1 cellular context compared by ENCODE assay signal in the genomic region with DNA sequence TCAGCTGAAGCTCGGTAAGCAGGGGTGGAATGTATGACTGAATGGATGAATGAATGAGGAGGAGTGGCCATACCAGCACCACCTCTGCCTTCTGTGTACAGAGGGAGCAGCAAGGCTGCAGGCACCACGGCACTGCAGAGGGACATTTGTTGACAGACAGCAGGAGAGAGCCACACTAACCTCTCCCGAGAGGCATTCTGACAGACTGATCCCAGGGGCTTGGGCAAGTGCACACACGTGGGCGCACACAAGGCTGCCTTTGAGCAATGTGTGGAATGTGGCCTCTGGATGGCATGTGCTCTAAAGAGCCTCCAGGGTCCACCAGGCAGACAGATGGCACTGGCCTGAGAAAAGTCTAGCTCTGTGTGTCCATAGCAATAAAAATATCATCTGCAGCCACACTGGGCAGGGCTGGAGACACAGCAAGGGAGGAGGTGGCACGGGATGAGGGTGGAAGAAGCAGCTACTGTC.
A peak's percentile ranks its signal among the peaks of the same experiment; 100 is the strongest.
TF ChIP-seq lines count a peak whose summit lies in the region.

No MANE protein-coding gene starts in this region.

TF ChIP-seq in HepG2, 621 proteins besides CTCF, POLR2A, EP300 and RAD21 (continued from another document and continues in another):
- no peak for TF ChIP-seq HOMEZ (CRISPR knock-in tag; IDR thresholded peaks at IDR 0.05; ENCODE audit: low read depth)
- TF ChIP-seq ZNF670 (CRISPR knock-in tag; IDR thresholded peaks at IDR 0.05; ENCODE audit: borderline replicate concordance) = no peak
- no peak for TF ChIP-seq HDAC6 (IDR thresholded peaks at IDR 0.05; ENCODE audit: low read depth, low read length)
- TF ChIP-seq, protein P1, sequence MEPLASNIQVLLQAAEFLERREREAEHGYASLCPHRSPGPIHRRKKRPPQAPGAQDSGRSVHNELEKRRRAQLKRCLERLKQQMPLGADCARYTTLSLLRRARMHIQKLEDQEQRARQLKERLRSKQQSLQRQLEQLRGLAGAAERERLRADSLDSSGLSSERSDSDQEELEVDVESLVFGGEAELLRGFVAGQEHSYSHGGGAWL (CRISPR knock-in tag; IDR thresholded peaks at IDR 0.05) = 0 out of 2 replicates have a peak, but pooled peaks have one; percentile 29
- TF ChIP-seq ZNF350 (CRISPR knock-in tag; IDR thresholded peaks at IDR 0.05; ENCODE audit: borderline replicate concordance, low read depth) = no peak; the same call in 1 of the 2 replicates
- no peak for TF ChIP-seq ZNF850 (CRISPR knock-in tag; conservative IDR thresholded peaks at IDR 0.05)
- no peak for TF ChIP-seq ZSCAN29 (CRISPR knock-in tag; conservative IDR thresholded peaks at IDR 0.05)
- no peak for TF ChIP-seq ONECUT2 (CRISPR knock-in tag; IDR thresholded peaks at IDR 0.05)
- no peak for TF ChIP-seq ZNF101 (CRISPR knock-in tag; IDR thresholded peaks at IDR 0.05; ENCODE audit: borderline replicate concordance, low read depth)
- peak; percentile 99 for TF ChIP-seq ZNF383 (CRISPR knock-in tag; IDR thresholded peaks at IDR 0.05; ENCODE audit: borderline replicate concordance)
- no peak for TF ChIP-seq ZNF138 (CRISPR knock-in tag; IDR thresholded peaks at IDR 0.05; ENCODE audit: low read depth)
- no peak for TF ChIP-seq CHD2 (IDR thresholded peaks at IDR 0.05; ENCODE audit: low read depth, low read length)
- TF ChIP-seq JARID2 (CRISPR knock-in tag; IDR thresholded peaks at IDR 0.05; ENCODE audit: insufficient replicate concordance) = no peak
- TF ChIP-seq NPAS2 (CRISPR knock-in tag; IDR thresholded peaks at IDR 0.05; ENCODE audit: borderline replicate concordance) = no peak
- 0 out of 2 replicates have a peak, but pooled peaks have one; percentile 33 for TF ChIP-seq ZMYM2 (CRISPR knock-in tag; IDR thresholded peaks at IDR 0.05)
- TF ChIP-seq, protein P2, sequence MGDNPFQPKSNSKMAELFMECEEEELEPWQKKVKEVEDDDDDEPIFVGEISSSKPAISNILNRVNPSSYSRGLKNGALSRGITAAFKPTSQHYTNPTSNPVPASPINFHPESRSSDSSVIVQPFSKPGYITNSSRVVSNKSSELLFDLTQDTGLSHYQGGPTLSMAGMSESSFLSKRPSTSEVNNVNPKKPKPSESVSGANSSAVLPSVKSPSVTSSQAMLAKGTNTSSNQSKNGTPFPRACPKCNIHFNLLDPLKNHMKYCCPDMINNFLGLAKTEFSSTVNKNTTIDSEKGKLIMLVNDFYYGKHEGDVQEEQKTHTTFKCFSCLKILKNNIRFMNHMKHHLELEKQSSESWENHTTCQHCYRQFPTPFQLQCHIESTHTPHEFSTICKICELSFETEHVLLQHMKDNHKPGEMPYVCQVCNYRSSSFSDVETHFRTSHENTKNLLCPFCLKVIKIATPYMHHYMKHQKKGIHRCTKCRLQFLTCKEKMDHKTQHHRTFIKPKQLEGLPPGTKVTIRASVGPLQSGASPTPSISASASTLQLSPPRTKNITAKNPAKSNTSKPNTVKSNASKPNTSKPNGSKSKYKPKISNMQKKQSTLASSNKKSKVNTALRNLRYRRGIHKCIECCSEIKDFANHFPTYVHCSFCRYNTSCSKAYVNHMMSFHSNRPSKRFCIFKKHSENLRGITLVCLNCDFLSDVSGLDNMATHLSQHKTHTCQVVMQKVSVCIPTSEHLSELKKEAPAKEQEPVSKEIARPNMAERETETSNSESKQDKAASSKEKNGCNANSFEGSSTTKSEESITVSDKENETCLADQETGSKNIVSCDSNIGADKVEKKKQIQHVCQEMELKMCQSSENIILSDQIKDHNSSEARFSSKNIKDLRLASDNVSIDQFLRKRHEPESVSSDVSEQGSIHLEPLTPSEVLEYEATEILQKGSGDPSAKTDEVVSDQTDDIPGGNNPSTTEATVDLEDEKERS (CRISPR knock-in tag; IDR thresholded peaks at IDR 0.05) = no peak
- no peak for TF ChIP-seq HMGXB3 (CRISPR knock-in tag; IDR thresholded peaks at IDR 0.05; ENCODE audit: borderline replicate concordance)
- no peak for TF ChIP-seq ZBTB33 (CRISPR knock-in tag; IDR thresholded peaks at IDR 0.05)
- no peak for TF ChIP-seq TEAD2 (CRISPR knock-in tag; IDR thresholded peaks at IDR 0.05)
- no peak for TF ChIP-seq ZNF660 (CRISPR knock-in tag; IDR thresholded peaks at IDR 0.05; ENCODE audit: borderline replicate concordance, low read depth)
- no peak for TF ChIP-seq GRHL1 (CRISPR knock-in tag; conservative IDR thresholded peaks at IDR 0.05)
- TF ChIP-seq ZKSCAN8 (CRISPR knock-in tag; IDR thresholded peaks at IDR 0.05; ENCODE audit: borderline replicate concordance) = no peak
- TF ChIP-seq, protein P3, sequence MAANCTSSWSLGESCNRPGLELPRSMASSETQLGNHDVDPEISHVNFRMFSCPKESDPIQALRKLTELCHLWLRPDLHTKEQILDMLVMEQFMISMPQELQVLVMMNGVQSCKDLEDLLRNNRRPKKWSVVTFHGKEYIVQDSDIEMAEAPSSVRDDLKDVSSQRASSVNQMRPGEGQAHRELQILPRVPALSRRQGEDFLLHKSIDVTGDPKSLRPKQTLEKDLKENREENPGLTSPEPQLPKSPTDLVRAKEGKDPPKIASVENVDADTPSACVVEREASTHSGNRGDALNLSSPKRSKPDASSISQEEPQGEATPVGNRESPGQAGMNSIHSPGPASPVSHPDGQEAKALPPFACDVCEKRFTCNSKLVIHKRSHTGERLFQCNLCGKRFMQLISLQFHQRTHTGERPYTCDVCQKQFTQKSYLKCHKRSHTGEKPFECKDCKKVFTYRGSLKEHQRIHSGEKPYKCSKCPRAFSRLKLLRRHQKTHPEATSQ (CRISPR knock-in tag; IDR thresholded peaks at IDR 0.05; ENCODE audit: borderline replicate concordance) = no peak
- no peak for TF ChIP-seq ZNF878 (CRISPR knock-in tag; IDR thresholded peaks at IDR 0.05)
- no peak for TF ChIP-seq ZNF224 (CRISPR knock-in tag; IDR thresholded peaks at IDR 0.05)
- TF ChIP-seq ZNF256 (CRISPR knock-in tag; conservative IDR thresholded peaks at IDR 0.05) = no peak
- no peak for TF ChIP-seq ZNF382 (CRISPR knock-in tag; IDR thresholded peaks at IDR 0.05; ENCODE audit: borderline replicate concordance)
- no peak for TF ChIP-seq ZNF704 (CRISPR knock-in tag; IDR thresholded peaks at IDR 0.05; ENCODE audit: borderline replicate concordance)
- TF ChIP-seq GATA4 (IDR thresholded peaks at IDR 0.05; ENCODE audit: borderline replicate concordance, low read depth) = no peak
- TF ChIP-seq TFE3 (CRISPR knock-in tag; IDR thresholded peaks at IDR 0.05) = no peak
- TF ChIP-seq ZNF580 (CRISPR knock-in tag; IDR thresholded peaks at IDR 0.05; ENCODE audit: borderline replicate concordance, low read depth) = 0 out of 2 replicates have a peak, but pooled peaks have one; percentile 27
- no peak for TF ChIP-seq CREBL2 (CRISPR knock-in tag; IDR thresholded peaks at IDR 0.05; ENCODE audit: borderline replicate concordance)
- no peak for TF ChIP-seq ATF1 (CRISPR knock-in tag; IDR thresholded peaks at IDR 0.05)
- no peak for TF ChIP-seq ZNF788 (CRISPR knock-in tag; IDR thresholded peaks at IDR 0.05; ENCODE audit: borderline replicate concordance)
- TF ChIP-seq, protein P4, sequence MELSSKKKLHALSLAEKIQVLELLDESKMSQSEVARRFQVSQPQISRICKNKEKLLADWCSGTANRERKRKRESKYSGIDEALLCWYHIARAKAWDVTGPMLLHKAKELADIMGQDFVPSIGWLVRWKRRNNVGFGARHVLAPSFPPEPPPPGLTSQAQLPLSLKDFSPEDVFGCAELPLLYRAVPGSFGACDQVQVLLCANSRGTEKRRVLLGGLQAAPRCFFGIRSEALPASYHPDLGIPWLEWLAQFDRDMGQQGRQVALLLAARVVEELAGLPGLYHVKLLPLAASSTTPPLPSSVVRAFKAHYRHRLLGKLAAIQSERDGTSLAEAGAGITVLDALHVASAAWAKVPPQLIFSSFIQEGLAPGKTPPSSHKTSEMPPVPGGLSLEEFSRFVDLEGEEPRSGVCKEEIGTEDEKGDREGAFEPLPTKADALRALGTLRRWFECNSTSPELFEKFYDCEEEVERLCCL (CRISPR knock-in tag; IDR thresholded peaks at IDR 0.05; ENCODE audit: borderline replicate concordance) = no peak
- no peak for TF ChIP-seq BRCA1 (CRISPR knock-in tag; IDR thresholded peaks at IDR 0.05)
- TF ChIP-seq DPF2 (CRISPR knock-in tag; IDR thresholded peaks at IDR 0.05; ENCODE audit: borderline replicate concordance, low read depth) = no peak
